In the genomic region with DNA sequence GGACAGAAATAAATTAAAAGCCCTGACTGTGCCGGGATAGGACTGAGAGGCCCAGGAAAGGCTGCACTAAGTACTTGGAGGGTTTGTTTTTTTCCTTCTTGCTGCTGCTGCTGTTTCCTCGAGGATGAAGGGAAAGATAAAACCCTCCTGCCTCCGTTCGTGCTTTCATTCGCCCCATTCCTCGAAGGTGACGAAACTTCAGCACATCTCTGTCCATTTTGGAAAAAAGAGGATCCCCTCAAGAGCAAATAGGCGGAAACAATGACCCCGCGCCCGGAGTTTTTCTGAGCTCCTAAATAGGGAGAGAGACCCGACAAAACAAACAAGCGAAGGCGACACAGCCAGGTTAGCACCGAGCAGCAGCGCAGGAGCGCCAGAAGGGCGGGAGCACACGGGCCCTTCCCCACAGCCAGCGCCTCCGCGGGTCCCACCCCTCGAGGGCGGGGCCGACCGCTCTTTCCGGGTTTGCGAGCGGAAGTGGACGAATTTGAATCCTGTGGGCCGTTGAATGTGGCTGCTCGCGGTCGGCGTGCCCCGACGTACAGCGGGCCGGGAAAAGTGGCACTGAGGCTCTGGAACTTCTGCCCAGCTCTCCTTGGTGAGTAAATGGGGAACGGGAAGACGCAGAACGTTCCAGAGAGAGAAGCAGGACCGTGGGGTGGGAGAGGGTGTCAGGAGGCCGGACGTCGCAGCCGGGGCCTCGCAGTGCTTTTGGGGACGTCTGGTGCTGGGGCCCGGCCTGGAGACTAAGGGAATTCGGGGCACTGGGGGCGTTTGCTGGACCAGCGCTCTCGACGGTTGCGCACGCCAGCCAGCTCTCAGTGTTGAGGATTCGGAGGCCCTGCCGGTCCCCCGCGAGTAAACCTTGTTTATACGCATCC, we compare ENCODE assay signal across 1 cellular context.
TF ChIP-seq lines count a peak whose summit lies in the region.

A gene with protein sequence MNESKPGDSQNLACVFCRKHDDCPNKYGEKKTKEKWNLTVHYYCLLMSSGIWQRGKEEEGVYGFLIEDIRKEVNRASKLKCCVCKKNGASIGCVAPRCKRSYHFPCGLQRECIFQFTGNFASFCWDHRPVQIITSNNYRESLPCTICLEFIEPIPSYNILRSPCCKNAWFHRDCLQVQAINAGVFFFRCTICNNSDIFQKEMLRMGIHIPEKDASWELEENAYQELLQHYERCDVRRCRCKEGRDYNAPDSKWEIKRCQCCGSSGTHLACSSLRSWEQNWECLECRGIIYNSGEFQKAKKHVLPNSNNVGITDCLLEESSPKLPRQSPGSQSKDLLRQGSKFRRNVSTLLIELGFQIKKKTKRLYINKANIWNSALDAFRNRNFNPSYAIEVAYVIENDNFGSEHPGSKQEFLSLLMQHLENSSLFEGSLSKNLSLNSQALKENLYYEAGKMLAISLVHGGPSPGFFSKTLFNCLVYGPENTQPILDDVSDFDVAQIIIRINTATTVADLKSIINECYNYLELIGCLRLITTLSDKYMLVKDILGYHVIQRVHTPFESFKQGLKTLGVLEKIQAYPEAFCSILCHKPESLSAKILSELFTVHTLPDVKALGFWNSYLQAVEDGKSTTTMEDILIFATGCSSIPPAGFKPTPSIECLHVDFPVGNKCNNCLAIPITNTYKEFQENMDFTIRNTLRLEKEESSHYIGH (plus strand): TSS at position 484 of the 881 bp plus-strand sequence. CDS start 21,922 bp downstream, outside the sequence.

TF ChIP-seq in HepG2, 621 proteins besides CTCF, POLR2A, EP300 and RAD21 (continued from another document and continues in another):
- TF ChIP-seq NCOA1 (CRISPR knock-in tag; IDR thresholded peaks at IDR 0.05) (peak; percentile 99), ZNF503 (CRISPR knock-in tag; IDR thresholded peaks at IDR 0.05) (peak; percentile 62), ZNF772 (CRISPR knock-in tag; IDR thresholded peaks at IDR 0.05) (peak; percentile 95), ATF5 (CRISPR knock-in tag; IDR thresholded peaks at IDR 0.05; ENCODE audit: low read depth) (peak; percentile 92; the same call in 1 of the 2 replicates), ZNF432 (CRISPR knock-in tag; IDR thresholded peaks at IDR 0.05; ENCODE audit: borderline replicate concordance) (no peak), HES4 (CRISPR knock-in tag; IDR thresholded peaks at IDR 0.05; ENCODE audit: borderline replicate concordance) (peak; percentile 97), SMARCC2 (IDR thresholded peaks at IDR 0.05) (no peak), NFKB2 (CRISPR knock-in tag; IDR thresholded peaks at IDR 0.05; ENCODE audit: borderline replicate concordance) (peak; percentile 99), CBX2 (IDR thresholded peaks at IDR 0.05; ENCODE audit: low read depth, low read length) (no peak; the same call in 1 of the 2 replicates), CBX2 (CRISPR knock-in tag; IDR thresholded peaks at IDR 0.05; ENCODE audit: low read depth) (peak; percentile 99), WIZ (CRISPR knock-in tag; IDR thresholded peaks at IDR 0.05) (peak; percentile 93), DPF2 (CRISPR knock-in tag; IDR thresholded peaks at IDR 0.05; ENCODE audit: borderline replicate concordance, low read depth) (peak; percentile 58; the same call in 1 of the 2 replicates), ZNF329 (CRISPR knock-in tag; IDR thresholded peaks at IDR 0.05; ENCODE audit: low read depth) (peak; percentile 87), ZMYM4 (CRISPR knock-in tag; IDR thresholded peaks at IDR 0.05) (peak; percentile 100), ZFP36L2 (CRISPR knock-in tag; IDR thresholded peaks at IDR 0.05) (peak; percentile 91), ZNF441 (CRISPR knock-in tag; IDR thresholded peaks at IDR 0.05; ENCODE audit: borderline replicate concordance) (peak; percentile 93), MIER2 (CRISPR knock-in tag; IDR thresholded peaks at IDR 0.05) (peak; percentile 70; the same call in 1 of the 2 replicates), HIVEP1 (CRISPR knock-in tag; IDR thresholded peaks at IDR 0.05) (peak; percentile 95), SRY (CRISPR knock-in tag; IDR thresholded peaks at IDR 0.05) (peak; percentile 98), ZNF788 (CRISPR knock-in tag; IDR thresholded peaks at IDR 0.05; ENCODE audit: borderline replicate concordance) (peak; percentile 97; the same call in 1 of the 2 replicates), NFYC (CRISPR knock-in tag; IDR thresholded peaks at IDR 0.05) (no peak; the same call in 1 of the 2 replicates), RXRB (CRISPR knock-in tag; IDR thresholded peaks at IDR 0.05; ENCODE audit: borderline replicate concordance) (peak; percentile 77; the same call in 1 of the 2 replicates), JUNB (CRISPR knock-in tag; IDR thresholded peaks at IDR 0.05; ENCODE audit: borderline replicate concordance) (peak; percentile 86), ELK4 (CRISPR knock-in tag; IDR thresholded peaks at IDR 0.05; ENCODE audit: borderline replicate concordance) (0 out of 2 replicates have a peak, but pooled peaks have one; percentile 82), AHR (CRISPR knock-in tag; IDR thresholded peaks at IDR 0.05) (peak; percentile 92; the same call in 1 of the 2 replicates), GTF2F1 (IDR thresholded peaks at IDR 0.05; ENCODE audit: low read length) (peak; percentile 68; the same call in 1 of the 2 replicates), PHF20 (CRISPR knock-in tag; IDR thresholded peaks at IDR 0.05) (peak; percentile 87), CERS6 (CRISPR knock-in tag; IDR thresholded peaks at IDR 0.05) (no peak), PHF21A (CRISPR knock-in tag; IDR thresholded peaks at IDR 0.05) (peak; percentile 81), NCOA2 (CRISPR knock-in tag; IDR thresholded peaks at IDR 0.05) (0 out of 2 replicates have a peak, but pooled peaks have one; percentile 40), TEAD3 (CRISPR knock-in tag; optimal IDR thresholded peaks at IDR 0.05; ENCODE audit: borderline replicate concordance) (peak; percentile 70), ZNF747 (CRISPR knock-in tag; IDR thresholded peaks at IDR 0.05; ENCODE audit: borderline replicate concordance) (peak; percentile 97)
- TF ChIP-seq, protein P1, sequence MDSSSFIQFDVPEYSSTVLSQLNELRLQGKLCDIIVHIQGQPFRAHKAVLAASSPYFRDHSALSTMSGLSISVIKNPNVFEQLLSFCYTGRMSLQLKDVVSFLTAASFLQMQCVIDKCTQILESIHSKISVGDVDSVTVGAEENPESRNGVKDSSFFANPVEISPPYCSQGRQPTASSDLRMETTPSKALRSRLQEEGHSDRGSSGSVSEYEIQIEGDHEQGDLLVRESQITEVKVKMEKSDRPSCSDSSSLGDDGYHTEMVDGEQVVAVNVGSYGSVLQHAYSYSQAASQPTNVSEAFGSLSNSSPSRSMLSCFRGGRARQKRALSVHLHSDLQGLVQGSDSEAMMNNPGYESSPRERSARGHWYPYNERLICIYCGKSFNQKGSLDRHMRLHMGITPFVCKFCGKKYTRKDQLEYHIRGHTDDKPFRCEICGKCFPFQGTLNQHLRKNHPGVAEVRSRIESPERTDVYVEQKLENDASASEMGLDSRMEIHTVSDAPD (CRISPR knock-in tag; IDR thresholded peaks at IDR 0.05), result peak; percentile 83
- TF ChIP-seq, protein P2, sequence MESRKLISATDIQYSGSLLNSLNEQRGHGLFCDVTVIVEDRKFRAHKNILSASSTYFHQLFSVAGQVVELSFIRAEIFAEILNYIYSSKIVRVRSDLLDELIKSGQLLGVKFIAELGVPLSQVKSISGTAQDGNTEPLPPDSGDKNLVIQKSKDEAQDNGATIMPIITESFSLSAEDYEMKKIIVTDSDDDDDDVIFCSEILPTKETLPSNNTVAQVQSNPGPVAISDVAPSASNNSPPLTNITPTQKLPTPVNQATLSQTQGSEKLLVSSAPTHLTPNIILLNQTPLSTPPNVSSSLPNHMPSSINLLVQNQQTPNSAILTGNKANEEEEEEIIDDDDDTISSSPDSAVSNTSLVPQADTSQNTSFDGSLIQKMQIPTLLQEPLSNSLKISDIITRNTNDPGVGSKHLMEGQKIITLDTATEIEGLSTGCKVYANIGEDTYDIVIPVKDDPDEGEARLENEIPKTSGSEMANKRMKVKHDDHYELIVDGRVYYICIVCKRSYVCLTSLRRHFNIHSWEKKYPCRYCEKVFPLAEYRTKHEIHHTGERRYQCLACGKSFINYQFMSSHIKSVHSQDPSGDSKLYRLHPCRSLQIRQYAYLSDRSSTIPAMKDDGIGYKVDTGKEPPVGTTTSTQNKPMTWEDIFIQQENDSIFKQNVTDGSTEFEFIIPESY (CRISPR knock-in tag; IDR thresholded peaks at IDR 0.05), result peak; percentile 79
- TF ChIP-seq, protein P3, sequence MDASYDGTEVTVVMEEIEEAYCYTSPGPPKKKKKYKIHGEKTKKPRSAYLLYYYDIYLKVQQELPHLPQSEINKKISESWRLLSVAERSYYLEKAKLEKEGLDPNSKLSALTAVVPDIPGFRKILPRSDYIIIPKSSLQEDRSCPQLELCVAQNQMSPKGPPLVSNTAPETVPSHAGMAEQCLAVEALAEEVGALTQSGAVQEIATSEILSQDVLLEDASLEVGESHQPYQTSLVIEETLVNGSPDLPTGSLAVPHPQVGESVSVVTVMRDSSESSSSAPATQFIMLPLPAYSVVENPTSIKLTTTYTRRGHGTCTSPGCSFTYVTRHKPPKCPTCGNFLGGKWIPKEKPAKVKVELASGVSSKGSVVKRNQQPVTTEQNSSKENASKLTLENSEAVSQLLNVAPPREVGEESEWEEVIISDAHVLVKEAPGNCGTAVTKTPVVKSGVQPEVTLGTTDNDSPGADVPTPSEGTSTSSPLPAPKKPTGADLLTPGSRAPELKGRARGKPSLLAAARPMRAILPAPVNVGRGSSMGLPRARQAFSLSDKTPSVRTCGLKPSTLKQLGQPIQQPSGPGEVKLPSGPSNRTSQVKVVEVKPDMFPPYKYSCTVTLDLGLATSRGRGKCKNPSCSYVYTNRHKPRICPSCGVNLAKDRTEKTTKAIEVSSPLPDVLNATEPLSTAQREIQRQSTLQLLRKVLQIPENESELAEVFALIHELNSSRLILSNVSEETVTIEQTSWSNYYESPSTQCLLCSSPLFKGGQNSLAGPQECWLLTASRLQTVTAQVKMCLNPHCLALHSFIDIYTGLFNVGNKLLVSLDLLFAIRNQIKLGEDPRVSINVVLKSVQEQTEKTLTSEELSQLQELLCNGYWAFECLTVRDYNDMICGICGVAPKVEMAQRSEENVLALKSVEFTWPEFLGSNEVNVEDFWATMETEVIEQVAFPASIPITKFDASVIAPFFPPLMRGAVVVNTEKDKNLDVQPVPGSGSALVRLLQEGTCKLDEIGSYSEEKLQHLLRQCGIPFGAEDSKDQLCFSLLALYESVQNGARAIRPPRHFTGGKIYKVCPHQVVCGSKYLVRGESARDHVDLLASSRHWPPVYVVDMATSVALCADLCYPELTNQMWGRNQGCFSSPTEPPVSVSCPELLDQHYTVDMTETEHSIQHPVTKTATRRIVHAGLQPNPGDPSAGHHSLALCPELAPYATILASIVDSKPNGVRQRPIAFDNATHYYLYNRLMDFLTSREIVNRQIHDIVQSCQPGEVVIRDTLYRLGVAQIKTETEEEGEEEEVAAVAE (CRISPR knock-in tag; IDR thresholded peaks at IDR 0.05; ENCODE audit: borderline replicate concordance), result peak; percentile 85
- TF ChIP-seq, protein P4, sequence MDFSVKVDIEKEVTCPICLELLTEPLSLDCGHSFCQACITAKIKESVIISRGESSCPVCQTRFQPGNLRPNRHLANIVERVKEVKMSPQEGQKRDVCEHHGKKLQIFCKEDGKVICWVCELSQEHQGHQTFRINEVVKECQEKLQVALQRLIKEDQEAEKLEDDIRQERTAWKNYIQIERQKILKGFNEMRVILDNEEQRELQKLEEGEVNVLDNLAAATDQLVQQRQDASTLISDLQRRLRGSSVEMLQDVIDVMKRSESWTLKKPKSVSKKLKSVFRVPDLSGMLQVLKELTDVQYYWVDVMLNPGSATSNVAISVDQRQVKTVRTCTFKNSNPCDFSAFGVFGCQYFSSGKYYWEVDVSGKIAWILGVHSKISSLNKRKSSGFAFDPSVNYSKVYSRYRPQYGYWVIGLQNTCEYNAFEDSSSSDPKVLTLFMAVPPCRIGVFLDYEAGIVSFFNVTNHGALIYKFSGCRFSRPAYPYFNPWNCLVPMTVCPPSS (IDR thresholded peaks at IDR 0.05), result no peak
- TF ChIP-seq, protein P5, sequence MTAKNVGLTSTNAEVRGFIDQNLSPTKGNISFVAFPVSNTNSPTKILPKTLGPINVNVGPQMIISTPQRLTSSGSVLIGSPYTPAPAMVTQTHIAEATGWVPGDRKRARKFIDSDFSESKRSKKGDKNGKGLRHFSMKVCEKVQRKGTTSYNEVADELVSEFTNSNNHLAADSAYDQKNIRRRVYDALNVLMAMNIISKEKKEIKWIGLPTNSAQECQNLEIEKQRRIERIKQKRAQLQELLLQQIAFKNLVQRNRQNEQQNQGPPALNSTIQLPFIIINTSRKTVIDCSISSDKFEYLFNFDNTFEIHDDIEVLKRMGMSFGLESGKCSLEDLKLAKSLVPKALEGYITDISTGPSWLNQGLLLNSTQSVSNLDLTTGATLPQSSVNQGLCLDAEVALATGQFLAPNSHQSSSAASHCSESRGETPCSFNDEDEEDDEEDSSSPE (CRISPR knock-in tag; IDR thresholded peaks at IDR 0.05), result peak; percentile 98
